In genomic region chr2:39171618-39172017, GRCh38 we compare ENCODE assay signal across 14 cellular contexts. TPM values are rescaled to one million over a fixed set of nuclear protein-coding genes. Genes with fewer than 3 reads are reported as not detected.
DNase-seq lines count a peak whose midpoint lies in the region; ATAC-seq and TF ChIP-seq lines count a peak whose summit lies in the region.
"Had no signal": no experiment of that assay in that cellular context is flagged by ENCODE, and none has a peak within 500 bp of the region (broad histone marks: within the 10 kb centered on the region; RNA-seq: fewer than 3 reads in every experiment).

No MANE protein-coding gene starts in this region.

- H2AFZ ChIP-seq in neural progenitor cell (replicated peaks): peak overlapping the region; percentile 50

- H3K9me3 ChIP-seq in T-helper 17 cell (ENCODE audit: control insufficient read depth, low read length, poor library complexity, severe bottlenecking) (no peaks in the 10 kb centered on the region), neural progenitor cell (ENCODE audit: low read depth) (no peaks in the 10 kb centered on the region)
- H3K9me3 ChIP-seq: Caco-2 had no signal

- no peaks in the 10 kb centered on the region for H3K36me3 Mint-ChIP-seq in activated naive CD8-positive, alpha-beta T cell treated with anti-CD3 and anti-CD28 coated beads for 36 hours
- no peaks in the 10 kb centered on the region for H3K36me3 Mint-ChIP-seq in activated naive CD8-positive, alpha-beta T cell treated with anti-CD3 and anti-CD28 coated beads, Interleukin-2, amount 50 U/mL, for 24 hours (ENCODE audit: low read depth)
- H3K36me3 Mint-ChIP-seq in T-helper 17 cell (ENCODE audit: low read depth): no peaks in the 10 kb centered on the region
- no peaks in the 10 kb centered on the region for H3K36me3 Mint-ChIP-seq in WTC11
- H3K36me3 Mint-ChIP-seq in neural progenitor cell: no peaks in the 10 kb centered on the region

- no peaks in the 10 kb centered on the region for H4K20me1 ChIP-seq in neural progenitor cell (ENCODE audit: low read depth)

- no peaks in the 10 kb centered on the region for H3K36me3 ChIP-seq in neural progenitor cell

- H3K4me1 ChIP-seq in neural progenitor cell: no peaks in the 10 kb centered on the region
- H3K4me1 ChIP-seq: Caco-2 had no signal

- H3F3A ChIP-seq in neural progenitor cell (ENCODE audit: low read depth): no peaks in the 10 kb centered on the region

- H3K27me3 ChIP-seq in neural progenitor cell: no peaks in the 10 kb centered on the region

- no peak for ATAC-seq in activated naive CD8-positive, alpha-beta T cell treated with anti-CD3 and anti-CD28 coated beads, Interleukin-2, amount 50 U/mL, for 24 hours
- ATAC-seq in T-helper 17 cell (no peak), WTC11 (no peak), GM21360 (IDR thresholded peaks at IDR 0.05; ENCODE audit: unreplicated experiment) (no peak)

- no peak for DNase-seq in activated naive CD8-positive, alpha-beta T cell treated with anti-CD3 and anti-CD28 coated beads for 36 hours
- DNase-seq in activated naive CD8-positive, alpha-beta T cell treated with anti-CD3 and anti-CD28 coated beads, Interleukin-2, amount 50 U/mL, for 24 hours: no peak
- no peak for DNase-seq in T-helper 17 cell
- DNase-seq in WTC11 (ENCODE audit: low spot score): no peak
- no peak for DNase-seq in neural progenitor cell (ENCODE audit: low spot score)
- no peak for DNase-seq in SIG-M5 (lab: John Stamatoyannopoulos, UW)
- DNase-seq: ACHN; Caco-2; CD4-positive, alpha-beta T cell; GOT3; H9 had no signal

- POLR2A ChIA-PET in WTC11 (lab: Charles Lee): no interaction called here

- H3K9me3 Mint-ChIP-seq in activated naive CD8-positive, alpha-beta T cell treated with anti-CD3 and anti-CD28 coated beads for 36 hours: no peaks in the 10 kb centered on the region
- no peaks in the 10 kb centered on the region for H3K9me3 Mint-ChIP-seq in activated naive CD8-positive, alpha-beta T cell treated with anti-CD3 and anti-CD28 coated beads, Interleukin-2, amount 50 U/mL, for 24 hours
- H3K9me3 Mint-ChIP-seq in WTC11 (no peaks in the 10 kb centered on the region), neural progenitor cell (no peaks in the 10 kb centered on the region)
- H3K9me3 Mint-ChIP-seq: CD4-positive, alpha-beta T cell; H9; IgD-negative memory B cell had no signal

- H3K4me2 ChIP-seq in neural progenitor cell: no peak overlapping the region

- H3K27me3 Mint-ChIP-seq in activated naive CD8-positive, alpha-beta T cell treated with anti-CD3 and anti-CD28 coated beads for 36 hours: no peaks in the 10 kb centered on the region
- no peaks in the 10 kb centered on the region for H3K27me3 Mint-ChIP-seq in activated naive CD8-positive, alpha-beta T cell treated with anti-CD3 and anti-CD28 coated beads, Interleukin-2, amount 50 U/mL, for 24 hours
- H3K27me3 Mint-ChIP-seq in T-helper 17 cell (no peaks in the 10 kb centered on the region), WTC11 (ENCODE audit: low read depth) (no peaks in the 10 kb centered on the region), neural progenitor cell (ENCODE audit: insufficient read depth, low read depth) (no peaks in the 10 kb centered on the region)
- H3K27me3 Mint-ChIP-seq: CD4-positive, alpha-beta T cell; IgD-negative memory B cell had no signal

- H3K27ac ChIP-seq in neural progenitor cell: no peak overlapping the region
- H3K27ac ChIP-seq: C4-2B had no signal

- H3K79me2 ChIP-seq in neural progenitor cell (ENCODE audit: low read depth): no peaks in the 10 kb centered on the region

- H3K4me3 ChIP-seq in neural progenitor cell: no peak overlapping the region

- H3K4me3 Mint-ChIP-seq in activated naive CD8-positive, alpha-beta T cell treated with anti-CD3 and anti-CD28 coated beads for 36 hours: peak overlapping the region; percentile 3
- H3K4me3 Mint-ChIP-seq in activated naive CD8-positive, alpha-beta T cell treated with anti-CD3 and anti-CD28 coated beads, Interleukin-2, amount 50 U/mL, for 24 hours: no peak overlapping the region
- peak overlapping the region; percentile 25 for H3K4me3 Mint-ChIP-seq in T-helper 17 cell
- H3K4me3 Mint-ChIP-seq in WTC11: no peak overlapping the region
- H3K4me3 Mint-ChIP-seq in neural progenitor cell: no peak overlapping the region
- H3K4me3 Mint-ChIP-seq: CD4-positive, alpha-beta T cell; H9; IgD-negative memory B cell had no signal

- CTCF ChIA-PET in WTC11 (lab: Charles Lee): no interaction called here

- peaks cover 16% of the 10 kb centered on the region for H3K4me1 Mint-ChIP-seq in activated naive CD8-positive, alpha-beta T cell treated with anti-CD3 and anti-CD28 coated beads for 36 hours
- H3K4me1 Mint-ChIP-seq in activated naive CD8-positive, alpha-beta T cell treated with anti-CD3 and anti-CD28 coated beads, Interleukin-2, amount 50 U/mL, for 24 hours: peaks cover 12% of the 10 kb centered on the region
- H3K4me1 Mint-ChIP-seq in T-helper 17 cell: peaks cover 8% of the 10 kb centered on the region
- H3K4me1 Mint-ChIP-seq in WTC11: peaks cover 5% of the 10 kb centered on the region
- peaks cover 5% of the 10 kb centered on the region for H3K4me1 Mint-ChIP-seq in neural progenitor cell

- H3K27ac Mint-ChIP-seq in activated naive CD8-positive, alpha-beta T cell treated with anti-CD3 and anti-CD28 coated beads for 36 hours: no peak overlapping the region
- no peak overlapping the region for H3K27ac Mint-ChIP-seq in activated naive CD8-positive, alpha-beta T cell treated with anti-CD3 and anti-CD28 coated beads, Interleukin-2, amount 50 U/mL, for 24 hours
- no peak overlapping the region for H3K27ac Mint-ChIP-seq in T-helper 17 cell
- H3K27ac Mint-ChIP-seq in WTC11: peak overlapping the region; percentile 16; the same call in 1 of the 2 replicates
- no peak overlapping the region for H3K27ac Mint-ChIP-seq in neural progenitor cell
- H3K27ac Mint-ChIP-seq: CD4-positive, alpha-beta T cell; IgD-negative memory B cell had no signal

- no peak overlapping the region for H3K9ac ChIP-seq in neural progenitor cell

- no peak for TF ChIP-seq CTCF in WTC11 (IDR thresholded peaks at IDR 0.05)
- no peak for TF ChIP-seq CTCF in neural progenitor cell (IDR thresholded peaks at IDR 0.05)

TF ChIP-seq in WTC11, 78 proteins besides CTCF, POLR2A, EP300 and RAD21:
- TF ChIP-seq ZSCAN18 (CRISPR knock-in tag; IDR thresholded peaks at IDR 0.05): no peak
- no peak for TF ChIP-seq SOX15 (CRISPR knock-in tag; IDR thresholded peaks at IDR 0.05)
- no peak for TF ChIP-seq GRHL2 (CRISPR knock-in tag; IDR thresholded peaks at IDR 0.05; ENCODE audit: insufficient replicate concordance, severe bottlenecking)
- no peak for TF ChIP-seq GTF2I (CRISPR knock-in tag; conservative IDR thresholded peaks at IDR 0.05)
- TF ChIP-seq NFATC4 (CRISPR knock-in tag; IDR thresholded peaks at IDR 0.05): no peak
- TF ChIP-seq FOXK1 (CRISPR knock-in tag; IDR thresholded peaks at IDR 0.05): no peak
- TF ChIP-seq PREB (CRISPR knock-in tag; IDR thresholded peaks at IDR 0.05; ENCODE audit: borderline replicate concordance): no peak
- no peak for TF ChIP-seq MXD4 (CRISPR knock-in tag; IDR thresholded peaks at IDR 0.05; ENCODE audit: borderline replicate concordance)
- TF ChIP-seq HMGA2 (CRISPR knock-in tag; IDR thresholded peaks at IDR 0.05): no peak
- no peak for TF ChIP-seq MYBL2 (CRISPR knock-in tag; IDR thresholded peaks at IDR 0.05)

RNA-seq across cellular contexts. Expression of gene SOS1, which starts 50.8 kb away (rescaled TPM):
- total RNA-seq in activated naive CD8-positive, alpha-beta T cell treated with anti-CD3 and anti-CD28 coated beads for 36 hours: 10 to 100 TPM; 36.3 to 41.3 TPM
- 10 to 100 TPM; 65.2 to 95.5 TPM for total RNA-seq in T-helper 17 cell
- 28.4 to 33.9 TPM (median 28.7 TPM) in 3 replicates for total RNA-seq in WTC11 (2021)
- 26.6 and 28.5 TPM in 2 replicates for total RNA-seq in neural progenitor cell (ENCODE audit: low replicate concordance)

Comparison
In these comparisons a context has a peak if more than half of its experiments do, and no peak if none do; other contexts are left out.
1. H3K4me3 Mint-ChIP-seq: peak in activated naive CD8-positive, alpha-beta T cell treated with anti-CD3 and anti-CD28 coated beads for 36 hours (single experiment) and T-helper 17 cell (single experiment); none in activated naive CD8-positive, alpha-beta T cell treated with anti-CD3 and anti-CD28 coated beads, Interleukin-2, amount 50 U/mL, for 24 hours (single experiment), WTC11 (single experiment) and neural progenitor cell (single experiment).